Comparison of ENCODE assay signal across 21 cellular contexts in genomic region chr4:6197433-6198174, GRCh38. TPM values are rescaled to one million over a fixed set of nuclear protein-coding genes. Genes with fewer than 3 reads are reported as not detected.
DNase-seq lines count a peak whose midpoint lies in the region; ATAC-seq, FAIRE-seq and TF ChIP-seq lines count a peak whose summit lies in the region.
"Had no signal": no experiment of that assay in that cellular context is flagged by ENCODE, and none has a peak within 500 bp of the region (broad histone marks: within the 10 kb centered on the region; RNA-seq: fewer than 3 reads in every experiment).

No MANE protein-coding gene starts in this region.

- no peak overlapping the region for H3K4ac ChIP-seq in H1 (replicated peaks; ENCODE audit: insufficient read length, low read depth, low read length)

- intact Hi-C loops in PC-3 (cut with micrococcal nuclease) = no loop called here

- peak; percentile 60 for DNase-seq in activated CD8-positive, alpha-beta memory T cell treated with anti-CD3 and anti-CD28 coated beads for 24 hours
- no peak for DNase-seq in activated CD8-positive, alpha-beta memory T cell treated with anti-CD3 and anti-CD28 coated beads, Interleukin-2, amount 50 U/mL, for 48 hours
- DNase-seq in T-helper 17 cell = no peak
- DNase-seq in H1 (ENCODE audit: low read depth in 1 of 2, low spot score in 2 of 2) = no peak
- no peak for DNase-seq in progenitor cell of endocrine pancreas (ENCODE audit: low spot score, unreplicated experiment)
- DNase-seq in PC-3 = no peak
- DNase-seq: activated CD4-positive, alpha-beta T cell treated with anti-CD3 and anti-CD28 coated beads for 1 hour; activated effector memory CD4-positive, alpha-beta T cell treated with Interleukin-2 at 50 U/mL for 16 hours; Caco-2; foreskin melanocyte; GM23248; Karpas-422; NCI-H1105 treated with DMSO at 0.1 percent for 48 hours; NCI-H2171; retina had no signal

- H3K4me3 ChIP-seq in H1 (ENCODE audit: extremely low read depth in 1 of 4, insufficient read depth in 2 of 4, low read depth in 3 of 4, low read length in 4 of 4) (no peak overlapping the region), PC-3 (ENCODE audit: low read length) (no peak overlapping the region)
- H3K4me3 ChIP-seq: GM23248 had no signal

- no peaks in the 10 kb centered on the region for H3K9me2 ChIP-seq in PC-3 (replicated peaks; ENCODE audit: low read length)

- 87% methylated on average over 9 of the region's 9 CpGs; no CpG with 5 or more reads in 1 of the 2 experiments for WGBS in H1 (ENCODE audit: extremely low coverage in 1 of 2, insufficient coverage in 1 of 2, insufficient read length in 1 of 2, insufficient replicate concordance in 2 of 2, low coverage in 1 of 2, low lambda C conversion rate in 2 of 2, missing lambda C conversion rate in 1 of 2), 2 experiments

- no peak overlapping the region for H3K9ac ChIP-seq in H1 (replicated peaks in 1 of 4; ENCODE audit: extremely low read depth in 1 of 4, low read depth in 3 of 4, low read length in 3 of 4)
- H3K9ac ChIP-seq in PC-3 (ENCODE audit: low read length) = no peak overlapping the region
- H3K9ac ChIP-seq: GM23248 had no signal

- peaks cover 25% of the 10 kb centered on the region for H3K4me1 Mint-ChIP-seq in T-helper 17 cell
- H3K4me1 Mint-ChIP-seq in progenitor cell of endocrine pancreas (ENCODE audit: low read depth) = peaks cover 2% of the 10 kb centered on the region

- H3K36me3 Mint-ChIP-seq in T-helper 17 cell (ENCODE audit: low read depth) = peaks cover 12% of the 10 kb centered on the region
- H3K36me3 Mint-ChIP-seq in progenitor cell of endocrine pancreas (ENCODE audit: insufficient read depth) = no peaks in the 10 kb centered on the region

- no peak for TF ChIP-seq CTCF in H1 (IDR thresholded peaks at IDR 0.05; ENCODE audit: control extremely low read depth in 1 of 3, insufficient read depth in 1 of 3, low read depth in 1 of 3, low read length in 3 of 3)
- TF ChIP-seq CTCF in progenitor cell of endocrine pancreas (IDR thresholded peaks at IDR 0.05; ENCODE audit: unreplicated experiment) = no peak
- TF ChIP-seq CTCF in PC-3 (conservative IDR thresholded peaks at IDR 0.05; ENCODE audit: low read depth, low read length) = no peak

- H2BK20ac ChIP-seq in H1 (ENCODE audit: low read length) = no peak overlapping the region

- peaks cover 18% of the 10 kb centered on the region; the same call in 1 of the 2 replicates for H3K23me2 ChIP-seq in H1 (ENCODE audit: low read depth, low read length)

- peaks cover 26% of the 10 kb centered on the region for H3K27me3 Mint-ChIP-seq in T-helper 17 cell
- H3K27me3 Mint-ChIP-seq in progenitor cell of endocrine pancreas = peaks cover 72% of the 10 kb centered on the region

- no peak overlapping the region; the same call in 1 of the 2 replicates for H2AK5ac ChIP-seq in H1 (ENCODE audit: low read depth, low read length)

- H4K5ac ChIP-seq in H1 (ENCODE audit: insufficient read length, low read depth, low read length) = no peak overlapping the region

- H4K8ac ChIP-seq in H1 (ENCODE audit: extremely low read depth, insufficient read depth, low read length) = no peak overlapping the region

- H2BK12ac ChIP-seq in H1 (ENCODE audit: low read depth, low read length) = peak overlapping the region; percentile 88; the same call in 1 of the 2 replicates

- no peaks in the 10 kb centered on the region for H3K9me3 ChIP-seq in T-helper 17 cell (ENCODE audit: control insufficient read depth, low read length, poor library complexity, severe bottlenecking)
- H3K9me3 ChIP-seq in H1 (ENCODE audit: insufficient read depth in 2 of 2, low read depth in 1 of 2, low read length in 1 of 2) = no peaks in the 10 kb centered on the region
- no peaks in the 10 kb centered on the region for H3K9me3 ChIP-seq in PC-3 (ENCODE audit: low read length)
- H3K9me3 ChIP-seq: Caco-2 had no signal

- POLR2A ChIA-PET in H1 (lab: Charles Lee; ENCODE audit: partially characterized antibody) (no interaction called here), PC-3 (lab: Charles Lee; ENCODE audit: unreplicated experiment) (no interaction called here)

- H3K4me2 ChIP-seq in H1 (ENCODE audit: insufficient read depth in 1 of 2, low read depth in 2 of 2, low read length in 2 of 2) = peak overlapping the region in 1 of 2 experiments; percentile 82; a peak in 1 of 4 replicates
- no peak overlapping the region for H3K4me2 ChIP-seq in PC-3 (ENCODE audit: low read length)

- H2BK120ac ChIP-seq in H1 (replicated peaks; ENCODE audit: low read depth, low read length) = no peak overlapping the region

- no peak for TF ChIP-seq POLR2A in H1 (IDR thresholded peaks at IDR 0.05; ENCODE audit: control extremely low read depth in 1 of 2, low read depth in 2 of 2, low read length in 2 of 2)

- H3K18ac ChIP-seq in H1 (ENCODE audit: extremely low read depth, low read length) = 0 out of 2 replicates have a peak overlapping the region, but pooled peaks have one; percentile 11

- H3K27ac ChIP-seq in H1 (ENCODE audit: low read depth, low read length) (no peak overlapping the region), PC-3 (ENCODE audit: low read length) (no peak overlapping the region)
- H3K27ac ChIP-seq: coronary artery, GM23248, HL-60 had no signal

- H2BK15ac ChIP-seq in H1 (ENCODE audit: low read length) = no peak overlapping the region

- 0 out of 2 replicates have a peak overlapping the region, but pooled peaks have one; percentile 40 for H2BK5ac ChIP-seq in H1 (ENCODE audit: low read depth, low read length)

- H3K4me3 Mint-ChIP-seq in T-helper 17 cell (peak overlapping the region; percentile 92), progenitor cell of endocrine pancreas (ENCODE audit: low read depth) (peak overlapping the region; percentile 4)

- no peak for FAIRE-seq in H1 (lab: Jason Lieb, UNC)

- CTCF ChIA-PET in H1 (lab: Charles Lee; ENCODE audit: partially characterized antibody) (interaction anchor here (0.6 to 3.0 kb wide), 8 partner anchors 33 to 143 kb away, joined by 3 to 13 read pairs (median 4); no protein-coding TSS in a partner anchor), PC-3 (lab: Charles Lee) (no interaction called here)

- H3K4me1 ChIP-seq in H1 (replicated peaks in 1 of 4; ENCODE audit: control insufficient read depth in 3 of 4, insufficient read depth in 4 of 4, low read length in 3 of 4) (peaks cover 10 to 45% (median 23%) of the 10 kb centered on the region in 4 experiments), PC-3 (ENCODE audit: insufficient read depth, low read length) (0 out of 2 replicates have a peak, but pooled peaks cover 3% of the 10 kb centered on the region)
- H3K4me1 ChIP-seq: Caco-2 had no signal

- H3K27me3 ChIP-seq in H1 (replicated peaks in 1 of 4; ENCODE audit: control insufficient read depth in 3 of 4, extremely low read depth in 1 of 4, insufficient read depth in 3 of 4, low read length in 3 of 4) (peaks cover 0 to 14% (median 9%) of the 10 kb centered on the region in 4 experiments; a peak in 5 of 7 replicates), PC-3 (ENCODE audit: low read length) (peaks cover 22% of the 10 kb centered on the region)

- no peak overlapping the region for H2AFZ ChIP-seq in H1 (ENCODE audit: low read length)
- H2AFZ ChIP-seq in PC-3 (ENCODE audit: low read length) = no peak overlapping the region
- H2AFZ ChIP-seq: GM23248 had no signal

- ATAC-seq in T-helper 17 cell = no peak
- no peak for ATAC-seq in PC-3
- no peak for ATAC-seq in HG03378 (IDR thresholded peaks at IDR 0.05; ENCODE audit: unreplicated experiment)
- ATAC-seq in GM21381 (IDR thresholded peaks at IDR 0.05; ENCODE audit: unreplicated experiment) = no peak
- ATAC-seq: Right ventricle myocardium inferior had no signal

- TF ChIP-seq RAD21 in H1 (IDR thresholded peaks at IDR 0.05 in 1 of 2, conservative IDR thresholded peaks at IDR 0.05 in 1 of 2; ENCODE audit: low read depth in 2 of 2, low read length in 2 of 2) = no peak

- no peak overlapping the region for H3K14ac ChIP-seq in H1 (ENCODE audit: insufficient read length)

- H3K79me2 ChIP-seq in H1 (ENCODE audit: control insufficient read depth in 1 of 2, insufficient read depth in 2 of 2, low read length in 2 of 2) = no peaks in the 10 kb centered on the region
- no peaks in the 10 kb centered on the region for H3K79me2 ChIP-seq in PC-3 (ENCODE audit: low read length)

- H3K9me3 Mint-ChIP-seq in progenitor cell of endocrine pancreas (ENCODE audit: low read depth) = no peaks in the 10 kb centered on the region

- H3K56ac ChIP-seq in H1 (replicated peaks; ENCODE audit: insufficient read length, low read depth, low read length) = no peak overlapping the region

- no peaks in the 10 kb centered on the region; the same call in 1 of the 2 replicates for H3K79me1 ChIP-seq in H1 (ENCODE audit: low read depth, low read length)

- H3K27ac Mint-ChIP-seq in T-helper 17 cell = no peak overlapping the region
- H3K27ac Mint-ChIP-seq in progenitor cell of endocrine pancreas = no peak overlapping the region

- no peak for TF ChIP-seq EP300 in H1 (IDR thresholded peaks at IDR 0.05; ENCODE audit: borderline replicate concordance in 1 of 2, low read depth in 2 of 2, low read length in 2 of 2)

- no peak overlapping the region for H3K23ac ChIP-seq in H1 (ENCODE audit: insufficient read length)

- no TSS peak for BruUV-seq in PC-3 (replicated peaks; lab: Mats Ljungman, UMichigan)

- no peaks in the 10 kb centered on the region for H3F3A ChIP-seq in PC-3 (ENCODE audit: low read length, unreplicated experiment)

- no peak overlapping the region for H4K91ac ChIP-seq in H1 (replicated peaks; ENCODE audit: insufficient read length, low read length)

- no peaks in the 10 kb centered on the region for H3K36me3 ChIP-seq in H1 (ENCODE audit: control insufficient read depth in 2 of 4, insufficient read depth in 4 of 4, low read length in 3 of 4)
- H3K36me3 ChIP-seq in PC-3 (ENCODE audit: low read depth, low read length) = no peaks in the 10 kb centered on the region

- H4K20me1 ChIP-seq in H1 (replicated peaks in 1 of 2; ENCODE audit: control insufficient read depth in 1 of 2, insufficient read depth in 2 of 2, low read length in 2 of 2) = peaks cover 0 to 5% of the 10 kb centered on the region in 2 experiments
- no peaks in the 10 kb centered on the region for H4K20me1 ChIP-seq in PC-3 (ENCODE audit: low read length)

TF ChIP-seq in H1, 55 proteins besides CTCF, POLR2A, EP300 and RAD21 (continues in another document):
- TF ChIP-seq MAX (IDR thresholded peaks at IDR 0.05) = no peak

RNA-seq across cellular contexts. Expression of gene JAKMIP1, which starts 2.7 kb away (rescaled TPM):
- total RNA-seq in T-helper 17 cell (10 to 100 TPM in 1 of 2 donors, 1 to 10 TPM in 1; 8.5 to 16.8 TPM), progenitor cell of endocrine pancreas (0.89 and 0.93 TPM in 2 replicates), PC-3 (2014; rRNA removed) (0.04 and 0.75 TPM in 2 replicates)
- 3.9 and 4.4 TPM in 2 replicates for total RNA-seq in H1 (2021; fragmentation: NEBNext Ultra II Directional; extraction: Animal tissue kit (Norgen Biotek cat#: 25700))
- 2.5 and 2.7 TPM in 2 replicates for polyA plus RNA-seq in H1 (2011; rRNA removed)
- 4.6 TPM for polyA plus RNA-seq in H1 (2011; cell fraction: cytosol; rRNA removed)
- 6.6 TPM for polyA plus RNA-seq in H1 (2011; cell fraction: nucleus; rRNA removed)
- 3.2 to 4.2 TPM (median 3.3 TPM) in 4 replicates for polyA plus RNA-seq in H1 (2012, experiment 1 of 2)
- polyA plus RNA-seq in H1 (2012, experiment 2 of 2) = 0.80 TPM
- polyA plus RNA-seq in H1 (2013, experiment 1 of 2) = 1.5 TPM
- 1.5 TPM for polyA plus RNA-seq in H1 (2013, experiment 2 of 2)
- 1.5 and 1.9 TPM in 2 replicates for polyA minus RNA-seq in H1 (2011; rRNA and poly(A)+ RNA removed)
- 3.4 TPM for polyA minus RNA-seq in H1 (2011; cell fraction: cytosol; rRNA and poly(A)+ RNA removed)
- polyA minus RNA-seq in H1 (2011; cell fraction: nucleus; rRNA and poly(A)+ RNA removed) = 9.3 TPM
- total RNA-seq: Caco-2, GM23248, lower leg skin, Right ventricle myocardium inferior had no signal
- polyA plus RNA-seq: GM23248 had no signal
